In genomic region chr20:1652960-1653359, GRCh38 we compare ENCODE assay signal across 23 cellular contexts. TPM values are rescaled to one million over a fixed set of nuclear protein-coding genes. Genes with fewer than 3 reads are reported as not detected.
DNase-seq lines count a peak whose midpoint lies in the region; ATAC-seq and TF ChIP-seq lines count a peak whose summit lies in the region.
"Had no signal": no experiment of that assay in that cellular context is flagged by ENCODE, and none has a peak within 500 bp of the region (broad histone marks: within the 10 kb centered on the region; RNA-seq: fewer than 3 reads in every experiment).

No MANE protein-coding gene starts in this region.

- POLR2A ChIA-PET in activated CD4-positive, alpha-beta memory T cell treated with anti-CD3 and anti-CD28 coated beads, Interleukin-2, amount 10 ng/mL, durations not matched to agents 7 days and 5 days (lab: Charles Lee): interaction anchor here (1.7 kb wide), 1 partner anchor 21 kb away, joined by 4 read pairs; no protein-coding TSS in a partner anchor
- POLR2A ChIA-PET in naive thymus-derived CD8-positive, alpha-beta T cell (lab: Charles Lee): interaction anchor here (1.1 kb wide), 1 partner anchor 11 kb away, joined by 3 read pairs; no protein-coding TSS in a partner anchor
- POLR2A ChIA-PET in MCF 10A (lab: Yijun Ruan, JAX): no interaction called here

- H3K27me3 Mint-ChIP-seq in activated T-cell treated with anti-CD3 and anti-CD28 coated beads, Interleukin-2, amount 50 U/mL, for 72 hours (ENCODE audit: low read depth): no peaks in the 10 kb centered on the region
- H3K27me3 Mint-ChIP-seq in activated CD4-positive, alpha-beta memory T cell treated with anti-CD3 and anti-CD28 coated beads, Interleukin-2, amount 10 ng/mL, durations not matched to agents 7 days and 5 days: no peaks in the 10 kb centered on the region
- no peaks in the 10 kb centered on the region for H3K27me3 Mint-ChIP-seq in naive thymus-derived CD8-positive, alpha-beta T cell
- H3K27me3 Mint-ChIP-seq in type B pancreatic cell: peaks cover 12% of the 10 kb centered on the region
- H3K27me3 Mint-ChIP-seq in MCF 10A (ENCODE audit: insufficient read depth, unreplicated experiment): peaks cover 3% of the 10 kb centered on the region

- peaks cover 17 to 26% of the 10 kb centered on the region in 2 donors for H3K36me3 Mint-ChIP-seq in activated T-cell treated with anti-CD3 and anti-CD28 coated beads, Interleukin-2, amount 50 U/mL, for 72 hours (ENCODE audit: insufficient read depth in 2 of 2)
- H3K36me3 Mint-ChIP-seq in activated CD4-positive, alpha-beta memory T cell treated with anti-CD3 and anti-CD28 coated beads, Interleukin-2, amount 10 ng/mL, durations not matched to agents 7 days and 5 days (ENCODE audit: low read depth): peaks cover 57% of the 10 kb centered on the region
- peaks cover 14 to 51% (median 40%) of the 10 kb centered on the region in 3 donors for H3K36me3 Mint-ChIP-seq in naive thymus-derived CD8-positive, alpha-beta T cell
- no peaks in the 10 kb centered on the region for H3K36me3 Mint-ChIP-seq in type B pancreatic cell
- H3K36me3 Mint-ChIP-seq in MCF 10A (ENCODE audit: insufficient read depth, unreplicated experiment): no peaks in the 10 kb centered on the region
- H3K36me3 Mint-ChIP-seq: CD14-positive monocyte had no signal

- peaks cover 8% of the 10 kb centered on the region for H3K4me1 ChIP-seq in MM.1S (ENCODE audit: low read length)
- H3K4me1 ChIP-seq: colonic mucosa had no signal

- H3K4me1 Mint-ChIP-seq in activated T-cell treated with anti-CD3 and anti-CD28 coated beads, Interleukin-2, amount 50 U/mL, for 72 hours (ENCODE audit: low read depth): peaks cover 84% of the 10 kb centered on the region
- peaks cover 78% of the 10 kb centered on the region for H3K4me1 Mint-ChIP-seq in activated CD4-positive, alpha-beta memory T cell treated with anti-CD3 and anti-CD28 coated beads, Interleukin-2, amount 10 ng/mL, durations not matched to agents 7 days and 5 days
- peaks cover 47 to 84% (median 80%) of the 10 kb centered on the region in 4 donors for H3K4me1 Mint-ChIP-seq in naive thymus-derived CD8-positive, alpha-beta T cell
- H3K4me1 Mint-ChIP-seq in type B pancreatic cell (ENCODE audit: unreplicated experiment): no peaks in the 10 kb centered on the region
- H3K4me1 Mint-ChIP-seq in MCF 10A (ENCODE audit: insufficient read depth, unreplicated experiment): no peaks in the 10 kb centered on the region

- H3K36me3 ChIP-seq in MM.1S (replicated peaks; ENCODE audit: insufficient read depth, low read length): no peaks in the 10 kb centered on the region
- H3K36me3 ChIP-seq: brain microvascular endothelial cell, colonic mucosa, neutrophil, thoracic aorta had no signal

- H3K4me3 ChIP-seq in MM.1S (ENCODE audit: low read length): no peak overlapping the region
- H3K4me3 ChIP-seq: colonic mucosa, thoracic aorta had no signal

- H3K9me3 Mint-ChIP-seq in activated T-cell treated with anti-CD3 and anti-CD28 coated beads, Interleukin-2, amount 50 U/mL, for 72 hours: peaks cover 4 to 5% of the 10 kb centered on the region in 2 donors
- H3K9me3 Mint-ChIP-seq in activated CD4-positive, alpha-beta memory T cell treated with anti-CD3 and anti-CD28 coated beads, Interleukin-2, amount 10 ng/mL, durations not matched to agents 7 days and 5 days: peaks cover 18% of the 10 kb centered on the region
- H3K9me3 Mint-ChIP-seq in naive thymus-derived CD8-positive, alpha-beta T cell: peaks cover 0 to 14% (median 5%) of the 10 kb centered on the region in 9 donors
- no peaks in the 10 kb centered on the region for H3K9me3 Mint-ChIP-seq in type B pancreatic cell
- H3K9me3 Mint-ChIP-seq in MCF 10A (ENCODE audit: unreplicated experiment): no peaks in the 10 kb centered on the region

- no peaks in the 10 kb centered on the region for H4K20me1 ChIP-seq in MM.1S (ENCODE audit: insufficient read depth, low read length)

- ATAC-seq in activated T-cell treated with anti-CD3 and anti-CD28 coated beads, Interleukin-2, amount 50 U/mL, for 72 hours (replicated peaks in 1 of 2): peak; percentile 17 to 29
- ATAC-seq in naive thymus-derived CD8-positive, alpha-beta T cell: no peak
- ATAC-seq: left ventricle myocardium superior had no signal

- no peaks in the 10 kb centered on the region for H3K27me3 ChIP-seq in MM.1S (replicated peaks; ENCODE audit: insufficient read depth, low read length)
- H3K27me3 ChIP-seq: brain microvascular endothelial cell, colonic mucosa, neutrophil had no signal

- H3K9me3 ChIP-seq in MM.1S (replicated peaks; ENCODE audit: insufficient read depth, low read length): no peaks in the 10 kb centered on the region
- H3K9me3 ChIP-seq: colonic mucosa, neutrophil, thoracic aorta had no signal

- H3K4me2 ChIP-seq in MM.1S (ENCODE audit: low read depth, low read length): no peak overlapping the region

- H3F3A ChIP-seq in MM.1S (ENCODE audit: insufficient read depth, low read length): peaks cover 5% of the 10 kb centered on the region; the same call in 1 of the 2 replicates

- H3K9ac ChIP-seq in MM.1S (ENCODE audit: low read length): no peak overlapping the region

- intact Hi-C loops in MCF 10A (cut with micrococcal nuclease): no loop called here

- H3K27ac ChIP-seq in MM.1S (ENCODE audit: low read length): no peak overlapping the region
- H3K27ac ChIP-seq: brain microvascular endothelial cell, colonic mucosa, HL-60, neutrophil, thoracic aorta had no signal

- H2AFZ ChIP-seq in MM.1S (ENCODE audit: low read length): no peak overlapping the region

- peak overlapping the region; percentile 63 to 86 for H3K4me3 Mint-ChIP-seq in activated T-cell treated with anti-CD3 and anti-CD28 coated beads, Interleukin-2, amount 50 U/mL, for 72 hours
- H3K4me3 Mint-ChIP-seq in activated CD4-positive, alpha-beta memory T cell treated with anti-CD3 and anti-CD28 coated beads, Interleukin-2, amount 10 ng/mL, durations not matched to agents 7 days and 5 days: peak overlapping the region; percentile 25
- H3K4me3 Mint-ChIP-seq in naive thymus-derived CD8-positive, alpha-beta T cell: peak overlapping the region; percentile 36 to 89 (median 72)
- H3K4me3 Mint-ChIP-seq in type B pancreatic cell (no peak overlapping the region), MCF 10A (ENCODE audit: unreplicated experiment) (no peak overlapping the region)
- H3K4me3 Mint-ChIP-seq: CD14-positive monocyte had no signal

- CTCF ChIA-PET in activated CD4-positive, alpha-beta memory T cell treated with anti-CD3 and anti-CD28 coated beads, Interleukin-2, amount 10 ng/mL, durations not matched to agents 7 days and 5 days (lab: Charles Lee): no interaction called here
- CTCF ChIA-PET in MCF 10A (lab: Yijun Ruan, JAX): no interaction called here

- H3K79me2 ChIP-seq in MM.1S (ENCODE audit: low read length): no peaks in the 10 kb centered on the region

- H3K27ac Mint-ChIP-seq in activated T-cell treated with anti-CD3 and anti-CD28 coated beads, Interleukin-2, amount 50 U/mL, for 72 hours: peak overlapping the region; percentile 73
- H3K27ac Mint-ChIP-seq in activated CD4-positive, alpha-beta memory T cell treated with anti-CD3 and anti-CD28 coated beads, Interleukin-2, amount 10 ng/mL, durations not matched to agents 7 days and 5 days: peak overlapping the region; percentile 67
- peak overlapping the region; percentile 24 to 94 (median 88) for H3K27ac Mint-ChIP-seq in naive thymus-derived CD8-positive, alpha-beta T cell
- H3K27ac Mint-ChIP-seq in type B pancreatic cell: no peak overlapping the region
- no peak overlapping the region for H3K27ac Mint-ChIP-seq in MCF 10A (ENCODE audit: low read depth, unreplicated experiment)
- H3K27ac Mint-ChIP-seq: CD14-positive monocyte had no signal

- no TSS peak for BruUV-seq in MCF 10A (replicated peaks; lab: Mats Ljungman, UMichigan)

- DNase-seq in activated T-cell treated with anti-CD3 and anti-CD28 coated beads, Interleukin-2, amount 50 U/mL, for 72 hours: no peak
- no peak for DNase-seq in activated T-cell treated with anti-CD3 and anti-CD28 coated beads, Interleukin-2, amount 50 U/mL, for 1 hour
- DNase-seq in MM.1S (peak; percentile 58), type B pancreatic cell (ENCODE audit: extremely low spot score, unreplicated experiment) (no peak), MCF 10A (ENCODE audit: unreplicated experiment) (no peak), ecto neural progenitor cell (ENCODE audit: low spot score) (no peak)
- peak; percentile 42 for DNase-seq in activated CD4-positive, alpha-beta memory T cell treated with anti-CD3 and anti-CD28 coated beads, Interleukin-2, amount 10 ng/mL, durations not matched to agents 7 days and 5 days
- DNase-seq in naive thymus-derived CD8-positive, alpha-beta T cell: no peak
- DNase-seq: ACHN, activated gamma-delta T cell treated with Interleukin-2 at 50 U/mL for 16 hours, brain microvascular endothelial cell, colonic mucosa, DMS53, head of caudate nucleus, IMR-90, left ventricle myocardium superior, NCI-H2081 treated with DMSO at 0.1 percent for 48 hours, NCI-H446 treated with DMSO at 0.1 percent for 48 hours, SW 1271 had no signal

- no peaks in the 10 kb centered on the region for H3K9me2 ChIP-seq in MM.1S (replicated peaks; ENCODE audit: insufficient read depth, low read length)

- no peak for TF ChIP-seq CTCF in MM.1S (IDR thresholded peaks at IDR 0.05; ENCODE audit: low read length)
- TF ChIP-seq CTCF in type B pancreatic cell (conservative IDR thresholded peaks at IDR 0.05): no peak
- no peak for TF ChIP-seq CTCF in MCF 10A (IDR thresholded peaks at IDR 0.05; ENCODE audit: unreplicated experiment)

RNA-seq across cellular contexts. Expression of gene SIRPG, which starts 4.6 kb away (rescaled TPM):
- 10 to 100 TPM; 37.0 to 55.4 TPM for total RNA-seq in activated T-cell treated with anti-CD3 and anti-CD28 coated beads, Interleukin-2, amount 50 U/mL, for 72 hours
- total RNA-seq in activated CD4-positive, alpha-beta memory T cell treated with anti-CD3 and anti-CD28 coated beads, Interleukin-2, amount 10 ng/mL, durations not matched to agents 7 days and 5 days: 100 to 1,000 TPM; 109 to 111 TPM
- total RNA-seq in naive thymus-derived CD8-positive, alpha-beta T cell: 10 to 100 TPM; 47.5 to 52.2 TPM
- 100 to 1,000 TPM; 165 to 246 (median 187) TPM for polyA plus RNA-seq in naive thymus-derived CD8-positive, alpha-beta T cell
- not detected in 2 replicates for total RNA-seq in type B pancreatic cell (ENCODE audit: low replicate concordance)
- total RNA-seq in MCF 10A (2022): not detected in 2 replicates
- total RNA-seq: IMR-90 had no signal
- polyA plus RNA-seq: IMR-90 had no signal

RNA-seq across cellular contexts. Expression of gene SIRPB1, which starts 33.2 kb away (rescaled TPM):
- total RNA-seq in activated T-cell treated with anti-CD3 and anti-CD28 coated beads, Interleukin-2, amount 50 U/mL, for 72 hours: 1 to 10 TPM in 1 of 2 donors, under 1 TPM in 1; 0.91 to 1.6 TPM
- total RNA-seq in activated CD4-positive, alpha-beta memory T cell treated with anti-CD3 and anti-CD28 coated beads, Interleukin-2, amount 10 ng/mL, durations not matched to agents 7 days and 5 days: 1 to 10 TPM; 5.1 to 7.1 TPM
- total RNA-seq in naive thymus-derived CD8-positive, alpha-beta T cell: 10 to 100 TPM; 13.3 to 14.8 TPM
- polyA plus RNA-seq in naive thymus-derived CD8-positive, alpha-beta T cell: 1 to 10 TPM in 2 of 3 donors, under 1 TPM in 1; 0.23 to 6.1 (median 3.3) TPM
- total RNA-seq in type B pancreatic cell (ENCODE audit: low replicate concordance): 0.95 and 1.0 TPM in 2 replicates
- 1.4 and 2.4 TPM in 2 replicates for total RNA-seq in MCF 10A (2022)

Comparison
In these comparisons a context has a peak if more than half of its experiments do, and no peak if none do; other contexts are left out.
1. ATAC-seq: peak in activated T-cell treated with anti-CD3 and anti-CD28 coated beads, Interleukin-2, amount 50 U/mL, for 72 hours (2 of 2); none in naive thymus-derived CD8-positive, alpha-beta T cell (0 of 2).
2. DNase-seq: peak in MM.1S (single experiment) and activated CD4-positive, alpha-beta memory T cell treated with anti-CD3 and anti-CD28 coated beads, Interleukin-2, amount 10 ng/mL, durations not matched to agents 7 days and 5 days (single experiment); none in activated T-cell treated with anti-CD3 and anti-CD28 coated beads, Interleukin-2, amount 50 U/mL, for 72 hours (0 of 2), activated T-cell treated with anti-CD3 and anti-CD28 coated beads, Interleukin-2, amount 50 U/mL, for 1 hour (single experiment), naive thymus-derived CD8-positive, alpha-beta T cell (0 of 10), type B pancreatic cell (single experiment), MCF 10A (single experiment) and ecto neural progenitor cell (single experiment).
3. H3K27ac Mint-ChIP-seq: peak in activated T-cell treated with anti-CD3 and anti-CD28 coated beads, Interleukin-2, amount 50 U/mL, for 72 hours (single experiment), activated CD4-positive, alpha-beta memory T cell treated with anti-CD3 and anti-CD28 coated beads, Interleukin-2, amount 10 ng/mL, durations not matched to agents 7 days and 5 days (single experiment) and naive thymus-derived CD8-positive, alpha-beta T cell (10 of 10); none in type B pancreatic cell (single experiment) and MCF 10A (single experiment).
4. H3K4me3 Mint-ChIP-seq: peak in activated T-cell treated with anti-CD3 and anti-CD28 coated beads, Interleukin-2, amount 50 U/mL, for 72 hours (2 of 2), activated CD4-positive, alpha-beta memory T cell treated with anti-CD3 and anti-CD28 coated beads, Interleukin-2, amount 10 ng/mL, durations not matched to agents 7 days and 5 days (single experiment) and naive thymus-derived CD8-positive, alpha-beta T cell (10 of 10); none in type B pancreatic cell (single experiment) and MCF 10A (single experiment).
5. RNA of gene SIRPG, which starts 4.6 kb away (total RNA-seq): 109 to 111 TPM in activated CD4-positive, alpha-beta memory T cell treated with anti-CD3 and anti-CD28 coated beads, Interleukin-2, amount 10 ng/mL, durations not matched to agents 7 days and 5 days, 37.0 to 55.4 TPM in activated T-cell treated with anti-CD3 and anti-CD28 coated beads, Interleukin-2, amount 50 U/mL, for 72 hours and 47.5 to 52.2 TPM in naive thymus-derived CD8-positive, alpha-beta T cell; not detected in type B pancreatic cell and not detected in MCF 10A; every median in the first group is over 10 times any median in the second.